20 cellular contexts compared by ENCODE assay signal in genomic region chr10:59342723-59343122, GRCh38. TPM values are rescaled to one million over a fixed set of nuclear protein-coding genes. Genes with fewer than 3 reads are reported as not detected.
DNase-seq lines count a peak whose midpoint lies in the region; ATAC-seq and TF ChIP-seq lines count a peak whose summit lies in the region.
"Had no signal": no experiment of that assay in that cellular context is flagged by ENCODE, and none has a peak within 500 bp of the region (broad histone marks: within the 10 kb centered on the region; RNA-seq: fewer than 3 reads in every experiment).

No MANE protein-coding gene starts in this region.

- no peak overlapping the region for H3K4me3 ChIP-seq in esophagus muscularis mucosa
- H3K4me3 ChIP-seq in heart left ventricle: no peak overlapping the region
- no peak overlapping the region for H3K4me3 ChIP-seq in naive thymus-derived CD4-positive, alpha-beta T cell (ENCODE audit: low read length)
- H3K4me3 ChIP-seq: BLaER1, GM23248 had no signal

- H3K9me3 ChIP-seq in esophagus muscularis mucosa (no peaks in the 10 kb centered on the region), heart left ventricle (no peaks in the 10 kb centered on the region)
- H3K9me3 ChIP-seq in naive thymus-derived CD4-positive, alpha-beta T cell (ENCODE audit: control insufficient read depth in 2 of 3, low read length in 3 of 3): no peaks in the 10 kb centered on the region
- H3K9me3 ChIP-seq: BLaER1 had no signal

- peaks cover 5 to 70% (median 69%) of the 10 kb centered on the region in 4 donors for H3K4me1 ChIP-seq in esophagus muscularis mucosa
- peaks cover 0 to 32% (median 5%) of the 10 kb centered on the region in 12 donors for H3K4me1 ChIP-seq in heart left ventricle
- no peaks in the 10 kb centered on the region for H3K4me1 ChIP-seq in naive thymus-derived CD4-positive, alpha-beta T cell (ENCODE audit: control insufficient read depth in 2 of 2, insufficient read depth in 2 of 2, low read length in 2 of 2)
- H3K4me1 ChIP-seq: BLaER1 had no signal

- H3K27ac ChIP-seq in 22Rv1: peak overlapping the region; percentile 38
- peak overlapping the region; percentile 1 to 25 (median 6) for H3K27ac ChIP-seq in esophagus muscularis mucosa (replicated peaks in 1 of 4)
- H3K27ac ChIP-seq in substantia nigra (ENCODE audit: low read depth, low read length, poor library complexity, severe bottlenecking): peak overlapping the region; percentile 37
- no peak overlapping the region for H3K27ac ChIP-seq in heart left ventricle
- H3K27ac ChIP-seq in naive thymus-derived CD4-positive, alpha-beta T cell (ENCODE audit: low read depth, low read length): no peak overlapping the region
- H3K27ac ChIP-seq: BLaER1, GM23248, HL-60 had no signal

- intact Hi-C loops in esophagus muscularis mucosa (cut with DNase I) (no loop called here), heart left ventricle (cut with DNase I) (no loop called here)
- intact Hi-C loops in naive thymus-derived CD4-positive, alpha-beta T cell (cut with micrococcal nuclease): no loop called here

- WGBS in esophagus muscularis mucosa: 43% methylated on average over 1 of the region's 1 CpG
- WGBS in heart left ventricle, 4 donors: 50 to 100% (median 99%) methylated on average over 1 of the region's 1 CpG

- CTCF ChIA-PET in naive thymus-derived CD4-positive, alpha-beta T cell (lab: Charles Lee): no interaction called here

- no peaks in the 10 kb centered on the region for H3K27me3 ChIP-seq in esophagus muscularis mucosa
- H3K27me3 ChIP-seq in heart left ventricle: no peaks in the 10 kb centered on the region
- H3K27me3 ChIP-seq in naive thymus-derived CD4-positive, alpha-beta T cell (ENCODE audit: control insufficient read depth in 2 of 2, insufficient read depth in 2 of 2, low read length in 2 of 2): no peaks in the 10 kb centered on the region
- H3K27me3 ChIP-seq: BLaER1 had no signal

- DNase-seq in esophagus muscularis mucosa (ENCODE audit: extremely low spot score): no peak
- DNase-seq in substantia nigra (lab: John Stamatoyannopoulos, UW): no peak
- DNase-seq in heart left ventricle: no peak
- no peak for DNase-seq in naive thymus-derived CD4-positive, alpha-beta T cell
- DNase-seq in NCI-H2029 (lab: John Stamatoyannopoulos, UW): no peak
- DNase-seq in HT-29 (ENCODE audit: low spot score): no peak
- DNase-seq: 8988T; Calu3; CD8-positive, alpha-beta T cell; DMS79 treated with DMSO at 0.1 percent for 48 hours; GF-D8; GM23248; HCEC 1CT had no signal

- no peak for ATAC-seq in heart left ventricle
- no peak for ATAC-seq in naive thymus-derived CD4-positive, alpha-beta T cell
- ATAC-seq: CD8-positive, alpha-beta T cell; HepG2 had no signal

- H3K27me3 Mint-ChIP-seq in brain: no peaks in the 10 kb centered on the region
- H3K27me3 Mint-ChIP-seq in naive thymus-derived CD4-positive, alpha-beta T cell: no peaks in the 10 kb centered on the region
- H3K27me3 Mint-ChIP-seq: IgD-negative memory B cell had no signal

- peaks cover 0 to 16% (median 0%) of the 10 kb centered on the region in 4 donors for H3K36me3 ChIP-seq in esophagus muscularis mucosa
- H3K36me3 ChIP-seq in heart left ventricle: peaks cover 0 to 12% (median 0%) of the 10 kb centered on the region in 9 donors
- H3K36me3 ChIP-seq in naive thymus-derived CD4-positive, alpha-beta T cell (ENCODE audit: control insufficient read depth in 2 of 3, insufficient read depth in 3 of 3, low read length in 3 of 3): no peaks in the 10 kb centered on the region
- H3K36me3 ChIP-seq: BLaER1 had no signal

- H3K27ac Mint-ChIP-seq in brain: peak overlapping the region in 3 of 5 experiments; percentile 55 to 91 (median 83)
- H3K27ac Mint-ChIP-seq in naive thymus-derived CD4-positive, alpha-beta T cell: no peak overlapping the region
- H3K27ac Mint-ChIP-seq: CD14-positive monocyte; CD8-positive, alpha-beta T cell; IgD-negative memory B cell had no signal

- TF ChIP-seq CTCF in 22Rv1 (IDR thresholded peaks at IDR 0.05): no peak
- TF ChIP-seq CTCF in brain (conservative IDR thresholded peaks at IDR 0.05): no peak
- TF ChIP-seq CTCF in esophagus muscularis mucosa (IDR thresholded peaks at IDR 0.05): no peak
- no peak for TF ChIP-seq CTCF in heart left ventricle (IDR thresholded peaks at IDR 0.05)

- H3K36me3 Mint-ChIP-seq in brain: peaks cover 83% of the 10 kb centered on the region
- H3K36me3 Mint-ChIP-seq in naive thymus-derived CD4-positive, alpha-beta T cell: no peaks in the 10 kb centered on the region
- H3K36me3 Mint-ChIP-seq: CD14-positive monocyte; CD8-positive, alpha-beta T cell; IgD-negative memory B cell had no signal

- POLR2A ChIA-PET in naive thymus-derived CD4-positive, alpha-beta T cell (lab: Charles Lee): no interaction called here

- no peak for TF ChIP-seq EP300 in esophagus muscularis mucosa (IDR thresholded peaks at IDR 0.05)

- peaks cover 73% of the 10 kb centered on the region for H3K4me1 Mint-ChIP-seq in brain
- no peaks in the 10 kb centered on the region for H3K4me1 Mint-ChIP-seq in naive thymus-derived CD4-positive, alpha-beta T cell
- H3K4me1 Mint-ChIP-seq: CD14-positive monocyte, IgD-negative memory B cell had no signal

- H3K9me3 Mint-ChIP-seq in brain: peaks cover 0 to 20% (median 8%) of the 10 kb centered on the region in 5 experiments
- H3K9me3 Mint-ChIP-seq in naive thymus-derived CD4-positive, alpha-beta T cell: peaks cover 0 to 5% (median 2%) of the 10 kb centered on the region in 11 donors

- no peak overlapping the region for H3K4me3 Mint-ChIP-seq in brain
- H3K4me3 Mint-ChIP-seq in naive thymus-derived CD4-positive, alpha-beta T cell: no peak overlapping the region
- H3K4me3 Mint-ChIP-seq: CD14-positive monocyte; CD8-positive, alpha-beta T cell; IgD-negative memory B cell had no signal

- no peak for TF ChIP-seq POLR2A in esophagus muscularis mucosa (IDR thresholded peaks at IDR 0.05; ENCODE audit: low read depth)
- no peak for TF ChIP-seq POLR2A in heart left ventricle (IDR thresholded peaks at IDR 0.05)

RNA-seq across cellular contexts. Expression of gene FAM13C, which starts 19.6 kb away (rescaled TPM):
- polyA plus RNA-seq in brain (ENCODE audit: insufficient read depth, low read depth, low replicate concordance) (12.7 TPM), heart left ventricle (1 to 10 TPM in 1 of 2 donors, under 1 TPM in 1; 1.00 to 3.0 TPM)
- total RNA-seq in esophagus muscularis mucosa (10 to 100 TPM; 45.1 to 62.9 (median 53.1) TPM), heart left ventricle (10 to 100 TPM in 2 of 9 donors, 1 to 10 TPM in 7; 3.6 to 12.4 (median 8.5) TPM)
- total RNA-seq in naive thymus-derived CD4-positive, alpha-beta T cell: not detected
- polyA plus RNA-seq in naive thymus-derived CD4-positive, alpha-beta T cell: not detected
- total RNA-seq in HT-29 (2014; rRNA removed; shearing (Covaris generic)): not detected in 2 replicates
- total RNA-seq: Calu3; CD8-positive, alpha-beta T cell had no signal
- polyA plus RNA-seq: CD14-positive monocyte, IgD-negative memory B cell had no signal

Comparison
In these comparisons a context has a peak if more than half of its experiments do, and no peak if none do; other contexts are left out.
1. H3K27ac ChIP-seq: peak in 22Rv1 (single experiment), esophagus muscularis mucosa (4 of 4) and substantia nigra (single experiment); none in heart left ventricle (0 of 12) and naive thymus-derived CD4-positive, alpha-beta T cell (single experiment).
2. H3K27ac Mint-ChIP-seq: peak in brain (3 of 5); none in naive thymus-derived CD4-positive, alpha-beta T cell (0 of 9).